Comparison of ENCODE assay signal across 1 cellular context in genomic region chr11:61964058-61964940, GRCh38.
TF ChIP-seq lines count a peak whose summit lies in the region.

No MANE protein-coding gene starts in this region.

TF ChIP-seq in H1, 55 proteins besides CTCF, POLR2A, EP300 and RAD21:
- TF ChIP-seq SIN3A (conservative IDR thresholded peaks at IDR 0.05 in 1 of 2, IDR thresholded peaks at IDR 0.05 in 1 of 2; ENCODE audit: low read depth in 1 of 2, low read length in 2 of 2) (peak in 1 of 2 experiments; percentile 56; a peak in 1 of 4 replicates), SP1 (IDR thresholded peaks at IDR 0.05; ENCODE audit: low read depth, low read length) (peak; percentile 72; the same call in 1 of the 2 replicates), POLR2AphosphoS5 (IDR thresholded peaks at IDR 0.05; ENCODE audit: low read depth, low read length) (peak; percentile 96)
